Comparison of ENCODE assay signal across 13 cellular contexts in genomic region chr2:8526403-8526696, GRCh38.
A peak's percentile ranks its signal among the peaks of the same experiment; 100 is the strongest.
DNase-seq lines count a peak whose midpoint lies in the region; ATAC-seq and TF ChIP-seq lines count a peak whose summit lies in the region.
"Had no signal": no experiment of that assay in that cellular context is flagged by ENCODE, and none has a peak within 500 bp of the region (broad histone marks: within the 10 kb centered on the region; RNA-seq: fewer than 3 reads in every experiment).

No MANE protein-coding gene starts in this region.

- no peaks in the 10 kb centered on the region for H3K27me3 ChIP-seq in Peyer's patch
- H3K27me3 ChIP-seq in lower lobe of right lung (ENCODE audit: low read depth): no peaks in the 10 kb centered on the region
- no peaks in the 10 kb centered on the region for H3K27me3 ChIP-seq in thymus (ENCODE audit: control insufficient read depth, insufficient read depth)
- H3K27me3 ChIP-seq: sigmoid colon had no signal

- H3K27ac ChIP-seq in Peyer's patch (peak overlapping the region in 3 of 4 donors; percentile 5 to 58 (median 39)), lower lobe of right lung (peak overlapping the region; percentile 56), thymus (ENCODE audit: low read depth) (peak overlapping the region; percentile 15)

- no peak for ATAC-seq in lower lobe of right lung
- ATAC-seq: naive thymus-derived CD4-positive, alpha-beta T cell had no signal

- DNase-seq in SHP77 (lab: John Stamatoyannopoulos, UW) (peak; percentile 56 to 71), SHP77 treated with DMSO at 0.1 percent for 48 hours (lab: John Stamatoyannopoulos, UW) (no peak), Peyer's patch (no peak), lower lobe of right lung (no peak), midbrain (lab: John Stamatoyannopoulos, UW) (no peak), SIG-M5 treated with dmso at 0.1 percent for 504 hours (lab: John Stamatoyannopoulos, UW; ENCODE audit: unreplicated experiment) (no peak), SKM-1 treated with dmso at 0.1 percent for 144 hours (lab: John Stamatoyannopoulos, UW; ENCODE audit: unreplicated experiment) (no peak)
- DNase-seq: activated CD8-positive, alpha-beta memory T cell treated with anti-CD3 and anti-CD28 coated beads for 24 hours; HFFc6; islet precursor cell; naive thymus-derived CD4-positive, alpha-beta T cell; sigmoid colon had no signal

- H3K4me3 ChIP-seq in Peyer's patch (no peak overlapping the region), lower lobe of right lung (no peak overlapping the region), thymus (ENCODE audit: low read length) (no peak overlapping the region)
- H3K4me3 ChIP-seq: sigmoid colon had no signal

- TF ChIP-seq CTCF in Peyer's patch (IDR thresholded peaks at IDR 0.05): no peak
- TF ChIP-seq CTCF in lower lobe of right lung (IDR thresholded peaks at IDR 0.05): no peak

- WGBS in thymus: 92% methylated on average over 3 of the region's 3 CpGs

- H3K36me3 ChIP-seq in Peyer's patch (no peaks in the 10 kb centered on the region), lower lobe of right lung (no peaks in the 10 kb centered on the region), thymus (ENCODE audit: control insufficient read depth, insufficient read depth) (no peaks in the 10 kb centered on the region)
- H3K36me3 ChIP-seq: sigmoid colon had no signal

- intact Hi-C loops in lower lobe of right lung (cut with DNase I): no loop called here

- H3K9me3 ChIP-seq in Peyer's patch (peaks cover 0 to 3% (median 0%) of the 10 kb centered on the region in 4 donors), lower lobe of right lung (peaks cover 4% of the 10 kb centered on the region), thymus (ENCODE audit: control insufficient read depth) (no peaks in the 10 kb centered on the region)

- H3K4me1 ChIP-seq in Peyer's patch (peaks cover 0 to 23% (median 5%) of the 10 kb centered on the region in 4 donors), lower lobe of right lung (peaks cover 27% of the 10 kb centered on the region), thymus (ENCODE audit: control insufficient read depth, insufficient read depth, low read length) (peaks cover 26% of the 10 kb centered on the region)
- H3K4me1 ChIP-seq: sigmoid colon had no signal

- no peak for TF ChIP-seq POLR2A in Peyer's patch (IDR thresholded peaks at IDR 0.05)

Comparison
In these comparisons a context has a peak if more than half of its experiments do, and no peak if none do; other contexts are left out.
1. DNase-seq: peak in SHP77 (2 of 2); none in SHP77 treated with DMSO at 0.1 percent for 48 hours (single experiment), Peyer's patch (0 of 3), lower lobe of right lung (single experiment), midbrain (single experiment), SIG-M5 treated with dmso at 0.1 percent for 504 hours (single experiment) and SKM-1 treated with dmso at 0.1 percent for 144 hours (single experiment).
2. Peak in every context shown above with its lines, with median percentiles within 50 percentile points of each other: H3K27ac ChIP-seq.